In genomic region chr17:40499551-40500189, GRCh38 we compare ENCODE assay signal across 1 cellular context.
TF ChIP-seq lines count a peak whose summit lies in the region.

No MANE protein-coding gene starts in this region.

TF ChIP-seq in HepG2, 621 proteins besides CTCF, POLR2A, EP300 and RAD21 (continued from another document and continues in another):
- no peak; the same call in 1 of the 2 replicates for TF ChIP-seq TFDP1 (CRISPR knock-in tag; IDR thresholded peaks at IDR 0.05; ENCODE audit: borderline replicate concordance)
- no peak for TF ChIP-seq ZBTB43 (CRISPR knock-in tag; conservative IDR thresholded peaks at IDR 0.05)
- TF ChIP-seq MED1 (CRISPR knock-in tag; IDR thresholded peaks at IDR 0.05) = 0 out of 2 replicates have a peak, but pooled peaks have one; percentile 34
- TF ChIP-seq SMYD3 (CRISPR knock-in tag; IDR thresholded peaks at IDR 0.05) = no peak
- 0 out of 2 replicates have a peak, but pooled peaks have one; percentile 42 for TF ChIP-seq ZNF333 (CRISPR knock-in tag; IDR thresholded peaks at IDR 0.05; ENCODE audit: borderline replicate concordance)
- no peak for TF ChIP-seq YEATS4 (CRISPR knock-in tag; IDR thresholded peaks at IDR 0.05; ENCODE audit: borderline replicate concordance)
- TF ChIP-seq POLR2AphosphoS5 (IDR thresholded peaks at IDR 0.05; ENCODE audit: low read depth, low read length) = no peak
- no peak for TF ChIP-seq NR1H2 (CRISPR knock-in tag; IDR thresholded peaks at IDR 0.05; ENCODE audit: borderline replicate concordance, low read depth)
- no peak for TF ChIP-seq ZZZ3 (CRISPR knock-in tag; IDR thresholded peaks at IDR 0.05; ENCODE audit: borderline replicate concordance)
- no peak for TF ChIP-seq ZMYM4 (CRISPR knock-in tag; IDR thresholded peaks at IDR 0.05)
- TF ChIP-seq ZNF329 (CRISPR knock-in tag; IDR thresholded peaks at IDR 0.05; ENCODE audit: low read depth) = no peak
- no peak for TF ChIP-seq FOXO4 (CRISPR knock-in tag; conservative IDR thresholded peaks at IDR 0.05)
- TF ChIP-seq JARID2 (CRISPR knock-in tag; IDR thresholded peaks at IDR 0.05; ENCODE audit: insufficient replicate concordance) = no peak
- TF ChIP-seq SRSF4 (IDR thresholded peaks at IDR 0.05; ENCODE audit: low read depth, low read length, poor library complexity, severe bottlenecking) = no peak
- TF ChIP-seq ZSCAN29 (CRISPR knock-in tag; conservative IDR thresholded peaks at IDR 0.05) = no peak
- no peak for TF ChIP-seq PPARG (CRISPR knock-in tag; conservative IDR thresholded peaks at IDR 0.05)
- TF ChIP-seq MYPOP (CRISPR knock-in tag; IDR thresholded peaks at IDR 0.05) = no peak
- TF ChIP-seq ZHX2 (IDR thresholded peaks at IDR 0.05; ENCODE audit: low read depth) = no peak
- no peak for TF ChIP-seq ZHX2 (CRISPR knock-in tag; IDR thresholded peaks at IDR 0.05; ENCODE audit: borderline replicate concordance)
- TF ChIP-seq BORCS8-MEF2B (CRISPR knock-in tag; IDR thresholded peaks at IDR 0.05) = 0 out of 2 replicates have a peak, but pooled peaks have one; percentile 25
- no peak for TF ChIP-seq ZNF562 (CRISPR knock-in tag; IDR thresholded peaks at IDR 0.05; ENCODE audit: borderline replicate concordance)
- TF ChIP-seq ZSCAN5A (CRISPR knock-in tag; IDR thresholded peaks at IDR 0.05; ENCODE audit: borderline replicate concordance) = no peak
- TF ChIP-seq ZBTB33 (CRISPR knock-in tag; IDR thresholded peaks at IDR 0.05) = no peak
- no peak for TF ChIP-seq HMG20A (CRISPR knock-in tag; IDR thresholded peaks at IDR 0.05; ENCODE audit: borderline replicate concordance)
- TF ChIP-seq ZNF468 (CRISPR knock-in tag; IDR thresholded peaks at IDR 0.05) = no peak
- peak; percentile 54; the same call in 1 of the 2 replicates for TF ChIP-seq ZNF292 (CRISPR knock-in tag; IDR thresholded peaks at IDR 0.05; ENCODE audit: borderline replicate concordance, low read depth)
- TF ChIP-seq RERE (CRISPR knock-in tag; IDR thresholded peaks at IDR 0.05; ENCODE audit: low read depth) = no peak
- no peak for TF ChIP-seq ARID3A (IDR thresholded peaks at IDR 0.05; ENCODE audit: low read depth, low read length)
- TF ChIP-seq ATF1 (CRISPR knock-in tag; IDR thresholded peaks at IDR 0.05) = no peak
- 0 out of 2 replicates have a peak, but pooled peaks have one; percentile 65 for TF ChIP-seq NFATC3 (CRISPR knock-in tag; IDR thresholded peaks at IDR 0.05)
- TF ChIP-seq ZNF761 (CRISPR knock-in tag; conservative IDR thresholded peaks at IDR 0.05) = no peak
- no peak for TF ChIP-seq RAD51 (IDR thresholded peaks at IDR 0.05; ENCODE audit: borderline replicate concordance)
- TF ChIP-seq HNRNPL (IDR thresholded peaks at IDR 0.05; ENCODE audit: low read depth, low read length) = peak; percentile 62; the same call in 1 of the 2 replicates
- no peak for TF ChIP-seq SAFB2 (CRISPR knock-in tag; IDR thresholded peaks at IDR 0.05; ENCODE audit: borderline replicate concordance, low read depth)
- TF ChIP-seq ADNP (CRISPR knock-in tag; IDR thresholded peaks at IDR 0.05) = peak; percentile 73; the same call in 1 of the 2 replicates
- no peak for TF ChIP-seq MXD3 (CRISPR knock-in tag; IDR thresholded peaks at IDR 0.05)
